Comparison of ENCODE assay signal across 12 cellular contexts in the genomic region with DNA sequence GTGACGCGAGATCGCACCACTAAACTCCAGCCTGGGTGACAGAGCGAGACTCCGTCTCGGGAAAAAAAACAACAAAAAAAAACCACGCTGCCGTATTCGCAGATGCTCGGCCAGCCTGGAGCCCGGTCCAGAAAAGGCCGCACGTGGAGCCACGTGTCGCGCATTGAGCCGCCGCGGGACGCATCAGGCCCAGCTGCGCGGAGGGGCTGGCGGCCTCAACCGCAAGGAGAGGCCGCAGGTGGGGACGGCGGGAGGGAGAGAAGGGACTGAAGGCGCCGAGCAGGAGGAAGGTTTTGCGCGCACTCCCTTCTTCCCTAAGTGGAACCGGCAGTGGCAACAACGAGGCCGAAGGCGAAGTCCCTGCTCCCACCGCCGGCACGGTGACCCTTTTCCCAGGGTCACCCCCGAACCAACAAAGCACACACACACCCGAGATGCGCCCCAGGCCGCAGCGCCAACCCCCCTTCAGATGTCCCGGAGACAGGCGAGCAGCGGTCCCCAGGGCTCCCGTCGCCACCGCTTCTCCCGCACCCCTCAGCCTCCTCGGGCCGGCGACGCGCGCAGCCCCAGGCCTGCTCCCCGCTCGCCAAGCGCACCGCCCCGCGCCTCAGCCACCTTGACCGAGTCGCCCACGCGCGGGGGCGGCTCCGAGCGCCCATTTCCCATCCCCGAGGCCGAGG. TPM values are rescaled to one million over a fixed set of nuclear protein-coding genes. Genes with fewer than 3 reads are reported as not detected.
DNase-seq lines count a peak whose midpoint lies in the region; ATAC-seq, FAIRE-seq and TF ChIP-seq lines count a peak whose summit lies in the region.
"Had no signal": no experiment of that assay in that cellular context is flagged by ENCODE, and none has a peak within 500 bp of the region (broad histone marks: within the 10 kb centered on the region; RNA-seq: fewer than 3 reads in every experiment).

No MANE protein-coding gene starts in this region.

- peaks cover 0 to 3% of the 10 kb centered on the region in 2 donors for H3K36me3 Mint-ChIP-seq in CD4-positive, alpha-beta memory T cell
- H3K36me3 Mint-ChIP-seq in chondrocyte (ENCODE audit: low read depth) (no peaks in the 10 kb centered on the region), progenitor cell of endocrine pancreas (ENCODE audit: insufficient read depth) (peaks cover 2% of the 10 kb centered on the region)

- POLR2A ChIA-PET in CD4-positive, alpha-beta memory T cell (lab: Charles Lee; ENCODE audit: partially characterized antibody) = interaction anchor here (0.9 kb wide), 1 partner anchor 8 kb away, joined by 3 read pairs; no protein-coding TSS in a partner anchor

- H3K27ac Mint-ChIP-seq in CD4-positive, alpha-beta memory T cell = no peak overlapping the region
- H3K27ac Mint-ChIP-seq in chondrocyte (ENCODE audit: unreplicated experiment) (no peak overlapping the region), progenitor cell of endocrine pancreas (no peak overlapping the region)
- H3K27ac Mint-ChIP-seq: HFFc6 had no signal

- peaks cover 19% of the 10 kb centered on the region for H3K4me1 ChIP-seq in CD4-positive, alpha-beta memory T cell (ENCODE audit: insufficient read depth, low read length)

- TF ChIP-seq CTCF in chondrocyte (IDR thresholded peaks at IDR 0.05) = no peak
- TF ChIP-seq CTCF in progenitor cell of endocrine pancreas (IDR thresholded peaks at IDR 0.05; ENCODE audit: unreplicated experiment) = no peak

- no peaks in the 10 kb centered on the region for H3K27me3 ChIP-seq in CD4-positive, alpha-beta memory T cell (ENCODE audit: insufficient read depth, low read length)

- ATAC-seq in HG02852 (IDR thresholded peaks at IDR 0.05; ENCODE audit: unreplicated experiment) = no peak

- H3K27ac ChIP-seq in CD4-positive, alpha-beta memory T cell (ENCODE audit: low read depth, low read length) = no peak overlapping the region

- no peaks in the 10 kb centered on the region for H3K9me3 ChIP-seq in CD4-positive, alpha-beta memory T cell (ENCODE audit: control insufficient read depth in 1 of 2, low read length in 2 of 2)

- peaks cover 14 to 35% (median 24%) of the 10 kb centered on the region in 4 donors for H3K4me1 Mint-ChIP-seq in CD4-positive, alpha-beta memory T cell
- H3K4me1 Mint-ChIP-seq in chondrocyte (ENCODE audit: low read depth) = peaks cover 13% of the 10 kb centered on the region
- peaks cover 21% of the 10 kb centered on the region for H3K4me1 Mint-ChIP-seq in progenitor cell of endocrine pancreas (ENCODE audit: low read depth)

- H3K4me3 ChIP-seq in CD4-positive, alpha-beta memory T cell (ENCODE audit: low read length in 2 of 2) = peak overlapping the region in 1 of 2 donors; percentile 37

- no peaks in the 10 kb centered on the region for H3K9me3 Mint-ChIP-seq in CD4-positive, alpha-beta memory T cell
- H3K9me3 Mint-ChIP-seq in chondrocyte (ENCODE audit: low read depth) (no peaks in the 10 kb centered on the region), progenitor cell of endocrine pancreas (ENCODE audit: low read depth) (peaks cover 3% of the 10 kb centered on the region)
- H3K9me3 Mint-ChIP-seq: HFFc6 had no signal

- no peaks in the 10 kb centered on the region for H3K27me3 Mint-ChIP-seq in CD4-positive, alpha-beta memory T cell
- H3K27me3 Mint-ChIP-seq in chondrocyte (ENCODE audit: low read depth) = no peaks in the 10 kb centered on the region
- H3K27me3 Mint-ChIP-seq in progenitor cell of endocrine pancreas = peaks cover 14% of the 10 kb centered on the region

- DNase-seq in CD4-positive, alpha-beta memory T cell = peak in 1 of 5 donors; percentile 3
- DNase-seq in HTR-8/SVneo (ENCODE audit: insufficient read length, low spot score) = no peak
- DNase-seq in chondrocyte (ENCODE audit: low spot score) = peak; percentile 85
- DNase-seq in progenitor cell of endocrine pancreas (ENCODE audit: low spot score, unreplicated experiment) = no peak
- no peak for DNase-seq in ecto neural progenitor cell (ENCODE audit: low spot score)
- DNase-seq in urothelium cell line (ENCODE audit: low spot score) = no peak
- DNase-seq in NCI-H524 (lab: John Stamatoyannopoulos, UW) = no peak
- DNase-seq: HFFc6, KBM-7, NCI-H2081 treated with DMSO at 0.1 percent for 48 hours had no signal

- CTCF ChIA-PET in CD4-positive, alpha-beta memory T cell (lab: Charles Lee; ENCODE audit: partially characterized antibody) = interaction anchor here (1.3 to 8.4 kb wide), 3 partner anchors 15 to 1954 kb away, joined by 3 to 120 read pairs (median 7); no protein-coding TSS in a partner anchor

- H3K36me3 ChIP-seq in CD4-positive, alpha-beta memory T cell (ENCODE audit: insufficient read depth, low read length) = no peaks in the 10 kb centered on the region

- peak overlapping the region in 7 of 8 donors; percentile 58 to 83 (median 74) for H3K4me3 Mint-ChIP-seq in CD4-positive, alpha-beta memory T cell
- peak overlapping the region; percentile 24 for H3K4me3 Mint-ChIP-seq in chondrocyte (ENCODE audit: unreplicated experiment)
- H3K4me3 Mint-ChIP-seq in progenitor cell of endocrine pancreas (ENCODE audit: low read depth) = peak overlapping the region; percentile 48

- peak; percentile 48 for FAIRE-seq in HTR-8/SVneo (lab: Jason Lieb, UNC)
- no peak for FAIRE-seq in urothelium cell line (lab: Jason Lieb, UNC)
- FAIRE-seq: islet of Langerhans had no signal

- intact Hi-C loops in CD4-positive, alpha-beta memory T cell (cut with micrococcal nuclease) = no loop called here

RNA-seq across cellular contexts. Expression of a gene that starts 0.7 kb away (rescaled TPM):
- 1 to 10 TPM; 4.0 to 5.4 TPM for total RNA-seq in CD4-positive, alpha-beta memory T cell
- 1 to 10 TPM in 1 of 2 donors, under 1 TPM in 1; 0.91 to 1.6 TPM for polyA plus RNA-seq in CD4-positive, alpha-beta memory T cell
- total RNA-seq in chondrocyte (1.5 to 2.5 TPM (median 1.9 TPM) in 3 replicates), progenitor cell of endocrine pancreas (1.4 and 2.2 TPM in 2 replicates)

RNA-seq across cellular contexts. Expression of a gene that starts 7.3 kb away (rescaled TPM):
- total RNA-seq in CD4-positive, alpha-beta memory T cell = 10 to 100 TPM; 13.2 to 15.0 TPM
- 1 to 10 TPM; 2.2 to 2.8 TPM for polyA plus RNA-seq in CD4-positive, alpha-beta memory T cell
- total RNA-seq in chondrocyte (5.5 to 6.0 TPM (median 5.8 TPM) in 3 replicates), progenitor cell of endocrine pancreas (5.2 and 5.3 TPM in 2 replicates)

RNA-seq across cellular contexts. Expression of a gene that starts 7.4 kb away (rescaled TPM):
- 10 to 100 TPM; 43.7 to 44.1 TPM for total RNA-seq in CD4-positive, alpha-beta memory T cell
- 10 to 100 TPM; 13.4 to 25.0 TPM for polyA plus RNA-seq in CD4-positive, alpha-beta memory T cell
- 12.7 to 14.0 TPM (median 13.7 TPM) in 3 replicates for total RNA-seq in chondrocyte
- total RNA-seq in progenitor cell of endocrine pancreas = 18.0 and 23.7 TPM in 2 replicates

RNA-seq across cellular contexts. Expression of a gene that starts 25.5 kb away (rescaled TPM):
- 1 to 10 TPM; 4.1 to 4.4 TPM for total RNA-seq in CD4-positive, alpha-beta memory T cell
- polyA plus RNA-seq in CD4-positive, alpha-beta memory T cell = under 1 TPM in 1 of 2 donors, not detected in 1; 0.55 TPM
- total RNA-seq in chondrocyte = not detected in 3 replicates
- total RNA-seq in progenitor cell of endocrine pancreas = 13.4 and 17.1 TPM in 2 replicates

Comparison
In these comparisons a context has a peak if more than half of its experiments do, and no peak if none do; other contexts are left out.
1. H3K4me3 Mint-ChIP-seq: peak in every context shown above with its lines; median percentile 74 in CD4-positive, alpha-beta memory T cell; 48 in progenitor cell of endocrine pancreas; 24 in chondrocyte.